ENCODE assay signal across 27 cellular contexts in genomic region chr2:151767536-151767935, GRCh38. TPM values are rescaled to one million over a fixed set of nuclear protein-coding genes. Genes with fewer than 3 reads are reported as not detected.
DNase-seq lines count a peak whose midpoint lies in the region; ATAC-seq and TF ChIP-seq lines count a peak whose summit lies in the region.
"Had no signal": no experiment of that assay in that cellular context is flagged by ENCODE, and none has a peak within 500 bp of the region (broad histone marks: within the 10 kb centered on the region; RNA-seq: fewer than 3 reads in every experiment).

No MANE protein-coding gene starts in this region.

- no peak overlapping the region for H3K27ac ChIP-seq in SK-N-SH (ENCODE audit: low read depth in 2 of 2, low read length in 1 of 2)
- H3K27ac ChIP-seq in PC-9, result no peak overlapping the region
- peak overlapping the region; percentile 14 for H3K27ac ChIP-seq in subcutaneous abdominal adipose tissue (ENCODE audit: low read depth, low read length)
- H3K27ac ChIP-seq: 22Rv1, ascending aorta, C4-2B, heart right ventricle, ovary, upper lobe of right lung, WERI-Rb-1 had no signal

- no peak overlapping the region for H3K9ac ChIP-seq in SK-N-SH
- H3K9ac ChIP-seq in subcutaneous abdominal adipose tissue (ENCODE audit: low read length in 5 of 5), result no peak overlapping the region

- 93% methylated on average over 2 of the region's 2 CpGs for WGBS in SK-N-SH (ENCODE audit: low lambda C conversion rate)

- H3K4me2 ChIP-seq in SK-N-SH (no peak overlapping the region), PC-9 (0 out of 2 replicates have a peak overlapping the region, but pooled peaks have one; percentile 7)

- H3K79me2 ChIP-seq in SK-N-SH (ENCODE audit: insufficient read depth) (no peaks in the 10 kb centered on the region), PC-9 (ENCODE audit: low read depth) (no peaks in the 10 kb centered on the region)

- no peak for TF ChIP-seq RAD21 in SK-N-SH (IDR thresholded peaks at IDR 0.05; ENCODE audit: low read length)

- H3F3A ChIP-seq in SK-N-SH (replicated peaks; ENCODE audit: insufficient read depth) (no peaks in the 10 kb centered on the region), PC-9 (ENCODE audit: insufficient read depth, low read depth) (no peaks in the 10 kb centered on the region)

- no peak overlapping the region for H3K4me3 Mint-ChIP-seq in memory B cell
- H3K4me3 Mint-ChIP-seq: activated CD8-positive, alpha-beta T cell treated with anti-CD3 and anti-CD28 coated beads for 36 hours; activated naive CD4-positive, alpha-beta T cell treated with anti-CD3 and anti-CD28 coated beads, Interleukin-2, amount 10 ng/mL, durations not matched to agents 7 days and 5 days; activated T-cell treated with anti-CD3 and anti-CD28 coated beads, Interleukin-2, amount 50 U/mL, for 24 hours; effector memory CD8-positive, alpha-beta T cell had no signal

- H3K9me3 ChIP-seq in SK-N-SH (no peaks in the 10 kb centered on the region), PC-9 (ENCODE audit: insufficient read depth, low read depth) (no peaks in the 10 kb centered on the region), subcutaneous abdominal adipose tissue (ENCODE audit: control insufficient read depth in 5 of 5, low read length in 5 of 5) (no peaks in the 10 kb centered on the region)
- H3K9me3 ChIP-seq: ascending aorta, ovary, upper lobe of right lung had no signal

- no TSS peak for BruUV-seq in PC-9 (replicated peaks; lab: Mats Ljungman, UMichigan)

- H3K27ac Mint-ChIP-seq in memory B cell, result peak overlapping the region; percentile 94
- H3K27ac Mint-ChIP-seq: activated CD8-positive, alpha-beta T cell treated with anti-CD3 and anti-CD28 coated beads for 36 hours; activated T-cell treated with anti-CD3 and anti-CD28 coated beads, Interleukin-2, amount 50 U/mL, for 24 hours had no signal

- H3K4me1 ChIP-seq in SK-N-SH (ENCODE audit: control insufficient read depth in 1 of 2, insufficient read depth in 2 of 2, low read depth in 1 of 2, low read length in 1 of 2) (peaks cover 0 to 13% of the 10 kb centered on the region in 2 experiments; a peak in 2 of 4 replicates), PC-9 (replicated peaks; ENCODE audit: insufficient read depth) (peaks cover 10% of the 10 kb centered on the region), subcutaneous abdominal adipose tissue (ENCODE audit: control insufficient read depth in 5 of 5, insufficient read depth in 5 of 5, low read length in 5 of 5) (peaks cover 3 to 36% (median 16%) of the 10 kb centered on the region in 5 donors)
- H3K4me1 ChIP-seq: ascending aorta had no signal

- no peak for DNase-seq in SK-N-SH
- peak in 1 of 2 experiments; percentile 39 for DNase-seq in PC-9
- no peak for DNase-seq in memory B cell (ENCODE audit: low spot score in 2 of 2)
- no peak for DNase-seq in DMS79 (lab: John Stamatoyannopoulos, UW)
- DNase-seq in stimulated activated CD4-positive, alpha-beta T cell treated with anti-CD3 and anti-CD28 coated beads, Interleukin-4, amount 100 ng/mL, for 24 hours, result no peak
- no peak for DNase-seq in GM10248 (ENCODE audit: extremely low spot score)
- DNase-seq: activated CD8-positive, alpha-beta T cell treated with anti-CD3 and anti-CD28 coated beads for 36 hours; activated naive CD4-positive, alpha-beta T cell treated with anti-CD3 and anti-CD28 coated beads, Interleukin-2, amount 10 ng/mL, durations not matched to agents 7 days and 5 days; activated T-cell treated with anti-CD3 and anti-CD28 coated beads, Interleukin-2, amount 50 U/mL, for 24 hours; DMS153; effector memory CD8-positive, alpha-beta T cell; heart right ventricle; immature natural killer cell; KBM-7; left ventricle myocardium superior; NCI-H1092; ovary; SHP77; stimulated activated CD4-positive, alpha-beta T cell treated with anti-CD3 and anti-CD28 coated beads, Interleukin-2, amount 100 ng/mL, for 48 hours; T-helper 1 cell; upper lobe of right lung; WERI-Rb-1 had no signal

- TF ChIP-seq CTCF in SK-N-SH (IDR thresholded peaks at IDR 0.05), result no peak
- TF ChIP-seq CTCF in PC-9 (conservative IDR thresholded peaks at IDR 0.05), result no peak
- no peak for TF ChIP-seq CTCF in GM10248 (IDR thresholded peaks at IDR 0.05; ENCODE audit: control extremely low read depth, extremely low read depth, low read depth, missing control alignments)

- POLR2A ChIA-PET in SK-N-SH (lab: Yijun Ruan, JAX), result no interaction called here
- POLR2A ChIA-PET in PC-9 (lab: Charles Lee; ENCODE audit: unreplicated experiment), result no interaction called here
- POLR2A ChIA-PET in GM10248 (lab: Yijun Ruan, JAX), result no interaction called here

- H3K9me2 ChIP-seq in SK-N-SH (no peaks in the 10 kb centered on the region), PC-9 (ENCODE audit: insufficient read depth) (no peaks in the 10 kb centered on the region)

- H2AFZ ChIP-seq in SK-N-SH (ENCODE audit: low read depth), result no peak overlapping the region
- H2AFZ ChIP-seq in PC-9, result no peak overlapping the region

- H4K20me1 ChIP-seq in SK-N-SH (ENCODE audit: insufficient read depth), result no peaks in the 10 kb centered on the region
- H4K20me1 ChIP-seq in PC-9 (ENCODE audit: insufficient read depth), result no peaks in the 10 kb centered on the region

- no peaks in the 10 kb centered on the region for H3K27me3 ChIP-seq in SK-N-SH (ENCODE audit: insufficient read depth)
- H3K27me3 ChIP-seq in PC-9 (ENCODE audit: insufficient read depth, low read depth), result no peaks in the 10 kb centered on the region
- H3K27me3 ChIP-seq in subcutaneous abdominal adipose tissue (ENCODE audit: control insufficient read depth in 5 of 5, insufficient read depth in 4 of 5, low read length in 5 of 5), result no peaks in the 10 kb centered on the region
- H3K27me3 ChIP-seq: ascending aorta, heart right ventricle, ovary, upper lobe of right lung had no signal

- intact Hi-C loops in PC-9 (cut with micrococcal nuclease; ENCODE audit: unreplicated experiment), result no loop called here

- H3K4me1 Mint-ChIP-seq in memory B cell, result peaks cover 70% of the 10 kb centered on the region

- CTCF ChIA-PET in SK-N-SH (lab: Yijun Ruan, JAX) (interaction anchor here (2.7 kb wide), 1 partner anchor 258 kb away, joined by 9 read pairs; no protein-coding TSS in a partner anchor), PC-9 (lab: Charles Lee) (no interaction called here), GM10248 (lab: Yijun Ruan, JAX) (interaction anchor here (1.1 to 2.0 kb wide), 5 partner anchors 10 to 42 kb away, joined by 3 to 9 read pairs (median 5); no protein-coding TSS in a partner anchor)

- H3K4me3 ChIP-seq in SK-N-SH (ENCODE audit: low read depth in 2 of 2, low read length in 1 of 2), result no peak overlapping the region
- no peak overlapping the region for H3K4me3 ChIP-seq in PC-9
- H3K4me3 ChIP-seq in subcutaneous abdominal adipose tissue (ENCODE audit: low read depth in 1 of 5, low read length in 5 of 5), result no peak overlapping the region
- H3K4me3 ChIP-seq: ascending aorta, heart right ventricle, ovary, upper lobe of right lung had no signal

- peaks cover 2% of the 10 kb centered on the region for H3K9me3 Mint-ChIP-seq in memory B cell
- H3K9me3 Mint-ChIP-seq: activated naive CD4-positive, alpha-beta T cell treated with anti-CD3 and anti-CD28 coated beads, Interleukin-2, amount 10 ng/mL, durations not matched to agents 7 days and 5 days; immature natural killer cell had no signal

- H3K36me3 Mint-ChIP-seq in memory B cell, result peaks cover 2% of the 10 kb centered on the region

- H3K36me3 ChIP-seq in SK-N-SH (replicated peaks in 1 of 2; ENCODE audit: control insufficient read depth in 1 of 2, insufficient read depth in 2 of 2, low read length in 1 of 2) (no peaks in the 10 kb centered on the region), PC-9 (ENCODE audit: low read depth) (no peaks in the 10 kb centered on the region), subcutaneous abdominal adipose tissue (ENCODE audit: control insufficient read depth in 5 of 5, insufficient read depth in 5 of 5, low read length in 5 of 5) (peaks cover 0 to 9% (median 3%) of the 10 kb centered on the region in 5 donors)
- H3K36me3 ChIP-seq: ovary, upper lobe of right lung, WERI-Rb-1 had no signal

- TF ChIP-seq EP300 in SK-N-SH (IDR thresholded peaks at IDR 0.05; ENCODE audit: borderline replicate concordance in 1 of 2, low read depth in 1 of 2, low read length in 1 of 2), result no peak

- H3K27me3 Mint-ChIP-seq in memory B cell, result no peaks in the 10 kb centered on the region
- H3K27me3 Mint-ChIP-seq: activated CD8-positive, alpha-beta T cell treated with anti-CD3 and anti-CD28 coated beads for 36 hours; activated naive CD4-positive, alpha-beta T cell treated with anti-CD3 and anti-CD28 coated beads, Interleukin-2, amount 10 ng/mL, durations not matched to agents 7 days and 5 days; activated T-cell treated with anti-CD3 and anti-CD28 coated beads, Interleukin-2, amount 50 U/mL, for 24 hours; effector memory CD8-positive, alpha-beta T cell had no signal

- ATAC-seq in SK-N-SH treated with all-trans-retinoic acid at 6 μM for 48 hours, result peak; percentile 16
- no peak for ATAC-seq in memory B cell (ENCODE audit: low read depth)
- ATAC-seq: effector memory CD8-positive, alpha-beta T cell; heart right ventricle; left ventricle myocardium superior; upper lobe of right lung had no signal

TF ChIP-seq in SK-N-SH treated with all-trans-retinoic acid at 6 μM for 48 hours, 23 proteins besides CTCF, POLR2A, EP300 and RAD21 (continues in another document):
- TF ChIP-seq ZFP30 (CRISPR knock-in tag; IDR thresholded peaks at IDR 0.05) (no peak), CSDC2 (CRISPR knock-in tag; IDR thresholded peaks at IDR 0.05) (no peak), OSR1 (CRISPR knock-in tag; IDR thresholded peaks at IDR 0.05) (no peak), PPARA (CRISPR knock-in tag; IDR thresholded peaks at IDR 0.05; ENCODE audit: borderline replicate concordance) (no peak)

TF ChIP-seq in SK-N-SH, 30 proteins besides CTCF, POLR2A, EP300 and RAD21 (continues in another document):
- TF ChIP-seq JUND (IDR thresholded peaks at IDR 0.05) (no peak), FOXM1 (IDR thresholded peaks at IDR 0.05; ENCODE audit: low read depth) (no peak), TCF12 (IDR thresholded peaks at IDR 0.05) (no peak), FOSL2 (IDR thresholded peaks at IDR 0.05; ENCODE audit: borderline replicate concordance, low read depth) (no peak), TAF1 (IDR thresholded peaks at IDR 0.05; ENCODE audit: borderline replicate concordance, low read depth, low read length) (no peak), RCOR1 (IDR thresholded peaks at IDR 0.05; ENCODE audit: low read length) (no peak), MXI1 (IDR thresholded peaks at IDR 0.05; ENCODE audit: low read depth, low read length) (no peak)
- TF ChIP-seq, protein P1, sequence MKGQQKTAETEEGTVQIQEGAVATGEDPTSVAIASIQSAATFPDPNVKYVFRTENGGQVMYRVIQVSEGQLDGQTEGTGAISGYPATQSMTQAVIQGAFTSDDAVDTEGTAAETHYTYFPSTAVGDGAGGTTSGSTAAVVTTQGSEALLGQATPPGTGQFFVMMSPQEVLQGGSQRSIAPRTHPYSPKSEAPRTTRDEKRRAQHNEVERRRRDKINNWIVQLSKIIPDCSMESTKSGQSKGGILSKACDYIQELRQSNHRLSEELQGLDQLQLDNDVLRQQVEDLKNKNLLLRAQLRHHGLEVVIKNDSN (IDR thresholded peaks at IDR 0.05; ENCODE audit: borderline replicate concordance, low read depth), result no peak

RNA-seq across cellular contexts. Expression of gene NEB, which starts 33.3 kb away (rescaled TPM):
- polyA plus RNA-seq in SK-N-SH (2012; rRNA removed), result 0.02 and 0.05 TPM in 2 replicates
- polyA plus RNA-seq in SK-N-SH (2012; cell fraction: cytosol; rRNA removed), result under 0.01 and 0.01 TPM in 2 replicates
- polyA plus RNA-seq in SK-N-SH (2012; cell fraction: nucleus; rRNA removed), result 0.05 and 0.09 TPM in 2 replicates
- total RNA-seq in PC-9 (2021), result 0.15 TPM in 1 of 2 replicates, not detected in the other
